Comparison of ENCODE assay signal across 2 cellular contexts in genomic region chr1:23444596-23445390, GRCh38.
TF ChIP-seq lines count a peak whose summit lies in the region.

No MANE protein-coding gene starts in this region.

TF ChIP-seq in liver, 16 proteins besides CTCF, POLR2A, EP300 and RAD21:
- TF ChIP-seq YY1 (IDR thresholded peaks at IDR 0.05) (no peak), ATF3 (IDR thresholded peaks at IDR 0.05) (no peak), HNF4G (IDR thresholded peaks at IDR 0.05) (no peak), GABPA (IDR thresholded peaks at IDR 0.05 in 1 of 2, conservative IDR thresholded peaks at IDR 0.05 in 1 of 2) (no peak), FOXA1 (IDR thresholded peaks at IDR 0.05) (no peak), EGR1 (IDR thresholded peaks at IDR 0.05; ENCODE audit: low read depth in 2 of 2) (no peak), ZBTB33 (IDR thresholded peaks at IDR 0.05) (no peak), TAF1 (conservative IDR thresholded peaks at IDR 0.05) (no peak), RXRA (IDR thresholded peaks at IDR 0.05) (no peak), NR2F2 (IDR thresholded peaks at IDR 0.05) (no peak), FOXA2 (IDR thresholded peaks at IDR 0.05) (no peak), REST (IDR thresholded peaks at IDR 0.05) (no peak), JUND (IDR thresholded peaks at IDR 0.05) (no peak), MAX (IDR thresholded peaks at IDR 0.05) (no peak), HNF4A (conservative IDR thresholded peaks at IDR 0.05) (no peak), SP1 (IDR thresholded peaks at IDR 0.05) (no peak)

TF ChIP-seq in HepG2, 621 proteins besides CTCF, POLR2A, EP300 and RAD21:
- TF ChIP-seq RFX5 (IDR thresholded peaks at IDR 0.05; ENCODE audit: low read depth, low read length) = no peak
- no peak for TF ChIP-seq KDM2A (CRISPR knock-in tag; IDR thresholded peaks at IDR 0.05; ENCODE audit: borderline replicate concordance, low read depth)
